In genomic region chr11:96464695-96465307, GRCh38 we compare ENCODE assay signal across 1 cellular context.
A peak's percentile ranks its signal among the peaks of the same experiment; 100 is the strongest.
TF ChIP-seq lines count a peak whose summit lies in the region.

No MANE protein-coding gene starts in this region.

TF ChIP-seq in K562, 482 proteins besides CTCF, POLR2A, EP300 and RAD21 (continued from another document):
- TF ChIP-seq MAFF (IDR thresholded peaks at IDR 0.05; ENCODE audit: low read length) (no peak), FOXA3 (CRISPR knock-in tag; conservative IDR thresholded peaks at IDR 0.05 in 1 of 2, IDR thresholded peaks at IDR 0.05 in 1 of 2) (peak in 1 of 2 experiments; percentile 59; a peak in 2 of 4 replicates), NRF1 (conservative IDR thresholded peaks at IDR 0.05 in 1 of 2, IDR thresholded peaks at IDR 0.05 in 1 of 2) (no peak), SMC3 (conservative IDR thresholded peaks at IDR 0.05; ENCODE audit: insufficient read depth, low read depth, low read length) (peak; percentile 71), SUPT5H (IDR thresholded peaks at IDR 0.05) (no peak), ARID2 (IDR thresholded peaks at IDR 0.05) (0 out of 2 replicates have a peak, but pooled peaks have one; percentile 55), CC2D1A (IDR thresholded peaks at IDR 0.05) (0 out of 2 replicates have a peak, but pooled peaks have one; percentile 42)
TF ChIP-seq in K562: peak in this region for 8.
